ENCODE assay signal across 1 cellular context in genomic region chr1:158148458-158148857, GRCh38.
TF ChIP-seq lines count a peak whose summit lies in the region.

No MANE protein-coding gene starts in this region.

TF ChIP-seq in GM23338, 12 proteins besides CTCF, POLR2A, EP300 and RAD21:
- TF ChIP-seq, protein P1, sequence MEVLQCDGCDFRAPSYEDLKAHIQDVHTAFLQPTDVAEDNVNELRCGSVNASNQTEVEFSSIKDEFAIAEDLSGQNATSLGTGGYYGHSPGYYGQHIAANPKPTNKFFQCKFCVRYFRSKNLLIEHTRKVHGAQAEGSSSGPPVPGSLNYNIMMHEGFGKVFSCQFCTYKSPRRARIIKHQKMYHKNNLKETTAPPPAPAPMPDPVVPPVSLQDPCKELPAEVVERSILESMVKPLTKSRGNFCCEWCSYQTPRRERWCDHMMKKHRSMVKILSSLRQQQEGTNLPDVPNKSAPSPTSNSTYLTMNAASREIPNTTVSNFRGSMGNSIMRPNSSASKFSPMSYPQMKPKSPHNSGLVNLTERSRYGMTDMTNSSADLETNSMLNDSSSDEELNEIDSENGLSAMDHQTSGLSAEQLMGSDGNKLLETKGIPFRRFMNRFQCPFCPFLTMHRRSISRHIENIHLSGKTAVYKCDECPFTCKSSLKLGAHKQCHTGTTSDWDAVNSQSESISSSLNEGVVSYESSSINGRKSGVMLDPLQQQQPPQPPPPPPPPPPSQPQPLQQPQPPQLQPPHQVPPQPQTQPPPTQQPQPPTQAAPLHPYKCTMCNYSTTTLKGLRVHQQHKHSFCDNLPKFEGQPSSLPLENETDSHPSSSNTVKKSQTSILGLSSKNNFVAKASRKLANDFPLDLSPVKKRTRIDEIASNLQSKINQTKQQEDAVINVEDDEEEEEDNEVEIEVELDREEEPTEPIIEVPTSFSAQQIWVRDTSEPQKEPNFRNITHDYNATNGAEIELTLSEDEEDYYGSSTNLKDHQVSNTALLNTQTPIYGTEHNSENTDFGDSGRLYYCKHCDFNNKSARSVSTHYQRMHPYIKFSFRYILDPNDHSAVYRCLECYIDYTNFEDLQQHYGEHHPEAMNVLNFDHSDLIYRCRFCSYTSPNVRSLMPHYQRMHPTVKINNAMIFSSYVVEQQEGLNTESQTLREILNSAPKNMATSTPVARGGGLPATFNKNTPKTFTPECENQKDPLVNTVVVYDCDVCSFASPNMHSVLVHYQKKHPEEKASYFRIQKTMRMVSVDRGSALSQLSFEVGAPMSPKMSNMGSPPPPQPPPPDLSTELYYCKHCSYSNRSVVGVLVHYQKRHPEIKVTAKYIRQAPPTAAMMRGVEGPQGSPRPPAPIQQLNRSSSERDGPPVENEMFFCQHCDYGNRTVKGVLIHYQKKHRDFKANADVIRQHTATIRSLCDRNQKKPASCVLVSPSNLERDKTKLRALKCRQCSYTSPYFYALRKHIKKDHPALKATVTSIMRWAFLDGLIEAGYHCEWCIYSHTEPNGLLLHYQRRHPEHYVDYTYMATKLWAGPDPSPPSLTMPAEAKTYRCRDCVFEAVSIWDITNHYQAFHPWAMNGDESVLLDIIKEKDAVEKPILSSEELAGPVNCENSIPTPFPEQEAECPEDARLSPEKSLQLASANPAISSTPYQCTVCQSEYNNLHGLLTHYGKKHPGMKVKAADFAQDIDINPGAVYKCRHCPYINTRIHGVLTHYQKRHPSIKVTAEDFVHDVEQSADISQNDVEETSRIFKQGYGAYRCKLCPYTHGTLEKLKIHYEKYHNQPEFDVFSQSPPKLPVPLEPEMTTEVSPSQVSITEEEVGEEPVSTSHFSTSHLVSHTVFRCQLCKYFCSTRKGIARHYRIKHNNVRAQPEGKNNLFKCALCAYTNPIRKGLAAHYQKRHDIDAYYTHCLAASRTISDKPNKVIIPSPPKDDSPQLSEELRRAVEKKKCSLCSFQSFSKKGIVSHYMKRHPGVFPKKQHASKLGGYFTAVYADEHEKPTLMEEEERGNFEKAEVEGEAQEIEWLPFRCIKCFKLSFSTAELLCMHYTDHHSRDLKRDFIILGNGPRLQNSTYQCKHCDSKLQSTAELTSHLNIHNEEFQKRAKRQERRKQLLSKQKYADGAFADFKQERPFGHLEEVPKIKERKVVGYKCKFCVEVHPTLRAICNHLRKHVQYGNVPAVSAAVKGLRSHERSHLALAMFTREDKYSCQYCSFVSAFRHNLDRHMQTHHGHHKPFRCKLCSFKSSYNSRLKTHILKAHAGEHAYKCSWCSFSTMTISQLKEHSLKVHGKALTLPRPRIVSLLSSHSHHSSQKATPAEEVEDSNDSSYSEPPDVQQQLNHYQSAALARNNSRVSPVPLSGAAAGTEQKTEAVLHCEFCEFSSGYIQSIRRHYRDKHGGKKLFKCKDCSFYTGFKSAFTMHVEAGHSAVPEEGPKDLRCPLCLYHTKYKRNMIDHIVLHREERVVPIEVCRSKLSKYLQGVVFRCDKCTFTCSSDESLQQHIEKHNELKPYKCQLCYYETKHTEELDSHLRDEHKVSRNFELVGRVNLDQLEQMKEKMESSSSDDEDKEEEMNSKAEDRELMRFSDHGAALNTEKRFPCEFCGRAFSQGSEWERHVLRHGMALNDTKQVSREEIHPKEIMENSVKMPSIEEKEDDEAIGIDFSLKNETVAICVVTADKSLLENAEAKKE (CRISPR knock-in tag; IDR thresholded peaks at IDR 0.05): no peak
- no peak for TF ChIP-seq JUNB (IDR thresholded peaks at IDR 0.05; ENCODE audit: unreplicated experiment)
- no peak for TF ChIP-seq EZH2 (IDR thresholded peaks at IDR 0.05; ENCODE audit: low read depth, unreplicated experiment)
- no peak for TF ChIP-seq EZH2phosphoT487 (IDR thresholded peaks at IDR 0.05; ENCODE audit: unreplicated experiment)
- no peak for TF ChIP-seq NANOG (IDR thresholded peaks at IDR 0.05; ENCODE audit: borderline replicate concordance)
- TF ChIP-seq, protein P2, sequence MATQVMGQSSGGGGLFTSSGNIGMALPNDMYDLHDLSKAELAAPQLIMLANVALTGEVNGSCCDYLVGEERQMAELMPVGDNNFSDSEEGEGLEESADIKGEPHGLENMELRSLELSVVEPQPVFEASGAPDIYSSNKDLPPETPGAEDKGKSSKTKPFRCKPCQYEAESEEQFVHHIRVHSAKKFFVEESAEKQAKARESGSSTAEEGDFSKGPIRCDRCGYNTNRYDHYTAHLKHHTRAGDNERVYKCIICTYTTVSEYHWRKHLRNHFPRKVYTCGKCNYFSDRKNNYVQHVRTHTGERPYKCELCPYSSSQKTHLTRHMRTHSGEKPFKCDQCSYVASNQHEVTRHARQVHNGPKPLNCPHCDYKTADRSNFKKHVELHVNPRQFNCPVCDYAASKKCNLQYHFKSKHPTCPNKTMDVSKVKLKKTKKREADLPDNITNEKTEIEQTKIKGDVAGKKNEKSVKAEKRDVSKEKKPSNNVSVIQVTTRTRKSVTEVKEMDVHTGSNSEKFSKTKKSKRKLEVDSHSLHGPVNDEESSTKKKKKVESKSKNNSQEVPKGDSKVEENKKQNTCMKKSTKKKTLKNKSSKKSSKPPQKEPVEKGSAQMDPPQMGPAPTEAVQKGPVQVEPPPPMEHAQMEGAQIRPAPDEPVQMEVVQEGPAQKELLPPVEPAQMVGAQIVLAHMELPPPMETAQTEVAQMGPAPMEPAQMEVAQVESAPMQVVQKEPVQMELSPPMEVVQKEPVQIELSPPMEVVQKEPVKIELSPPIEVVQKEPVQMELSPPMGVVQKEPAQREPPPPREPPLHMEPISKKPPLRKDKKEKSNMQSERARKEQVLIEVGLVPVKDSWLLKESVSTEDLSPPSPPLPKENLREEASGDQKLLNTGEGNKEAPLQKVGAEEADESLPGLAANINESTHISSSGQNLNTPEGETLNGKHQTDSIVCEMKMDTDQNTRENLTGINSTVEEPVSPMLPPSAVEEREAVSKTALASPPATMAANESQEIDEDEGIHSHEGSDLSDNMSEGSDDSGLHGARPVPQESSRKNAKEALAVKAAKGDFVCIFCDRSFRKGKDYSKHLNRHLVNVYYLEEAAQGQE (IDR thresholded peaks at IDR 0.05; ENCODE audit: unreplicated experiment): no peak
- no peak for TF ChIP-seq ZNF114 (CRISPR knock-in tag; IDR thresholded peaks at IDR 0.05)
- no peak for TF ChIP-seq CREB1 (CRISPR knock-in tag; IDR thresholded peaks at IDR 0.05; ENCODE audit: low read depth)
- TF ChIP-seq STAT1 (IDR thresholded peaks at IDR 0.05; ENCODE audit: unreplicated experiment): no peak
- no peak for TF ChIP-seq ZNF331 (CRISPR knock-in tag; IDR thresholded peaks at IDR 0.05; ENCODE audit: low read depth)
- TF ChIP-seq POLR2AphosphoS5 (IDR thresholded peaks at IDR 0.05; ENCODE audit: low read depth): no peak
- TF ChIP-seq ETS1 (IDR thresholded peaks at IDR 0.05): no peak
